ENCODE assay signal across 26 cellular contexts in genomic region chr3:112492124-112492523, GRCh38. TPM values are rescaled to one million over a fixed set of nuclear protein-coding genes. Genes with fewer than 3 reads are reported as not detected.
DNase-seq lines count a peak whose midpoint lies in the region; ATAC-seq, FAIRE-seq and TF ChIP-seq lines count a peak whose summit lies in the region.
"Had no signal": no experiment of that assay in that cellular context is flagged by ENCODE, and none has a peak within 500 bp of the region (broad histone marks: within the 10 kb centered on the region; RNA-seq: fewer than 3 reads in every experiment).

No MANE protein-coding gene starts in this region.

- no peak for ATAC-seq in activated T-cell treated with anti-CD3 and anti-CD28 coated beads, Interleukin-2, amount 50 U/mL, for 72 hours (replicated peaks in 1 of 2)
- ATAC-seq in stimulated activated memory B cell treated with anti-CD40 and anti-IgM and Interleukin-4, amounts not matched to agents 10 μg/mL and 1 μg/mL and 100 μg/mL, for 72 hours: no peak
- ATAC-seq in GM18520 (IDR thresholded peaks at IDR 0.05; ENCODE audit: unreplicated experiment): no peak
- ATAC-seq in HG03432 (IDR thresholded peaks at IDR 0.05; ENCODE audit: unreplicated experiment): no peak
- ATAC-seq: foreskin keratinocyte, left cardiac atrium, natural killer cell had no signal

- DNase-seq in activated T-cell treated with anti-CD3 and anti-CD28 coated beads, Interleukin-2, amount 50 U/mL, for 72 hours: no peak
- no peak for DNase-seq in activated T-cell treated with anti-CD3 and anti-CD28 coated beads, Interleukin-2, amount 50 U/mL, for 48 hours
- DNase-seq in GM12891 (ENCODE audit: insufficient read length, low spot score) (no peak), amniotic stem cell (lab: John Stamatoyannopoulos, UW) (no peak)
- DNase-seq in activated T-helper 2 cell treated with anti-CD3 and anti-CD28 coated beads, Interferon-gamma antibody, Interleukin-2, Interleukin-4, amounts not matched to agents 10 μg/mL and 5 μg/mL and 100 μg/mL, durations not matched to agents 14 hours and 24 hours and 36 hours (ENCODE audit: low spot score): no peak
- DNase-seq: activated T-cell treated with anti-CD3 and anti-CD28 coated beads, Interleukin-2, amount 50 U/mL, for 1 hour; adrenal gland; effector memory CD4-positive, alpha-beta T cell; foreskin keratinocyte; left cardiac atrium; natural killer cell; NCI-H1105 treated with DMSO at 0.1 percent for 48 hours; NCI-H2081; NCI-H226; NCI-H774; SK-N-SH; stimulated activated CD4-positive, alpha-beta T cell treated with anti-CD3 and anti-CD28 coated beads, Interleukin-2, amount 100 ng/mL, for 24 hours; T1000 had no signal

- peak overlapping the region; percentile 96 for H3K27ac Mint-ChIP-seq in activated T-cell treated with anti-CD3 and anti-CD28 coated beads, Interleukin-2, amount 50 U/mL, for 72 hours
- peak overlapping the region; percentile 90 for H3K27ac Mint-ChIP-seq in activated T-helper 2 cell treated with anti-CD3 and anti-CD28 coated beads, Interferon-gamma antibody, Interleukin-2, Interleukin-4, amounts not matched to agents 10 μg/mL and 5 μg/mL and 100 μg/mL, durations not matched to agents 14 hours and 24 hours and 36 hours
- peak overlapping the region; percentile 97 for H3K27ac Mint-ChIP-seq in stimulated activated memory B cell treated with anti-CD40 and anti-IgM and Interleukin-4, amounts not matched to agents 10 μg/mL and 1 μg/mL and 100 μg/mL, for 72 hours
- H3K27ac Mint-ChIP-seq: natural killer cell had no signal

- peaks cover 2 to 3% of the 10 kb centered on the region in 2 donors for H3K9me3 Mint-ChIP-seq in activated T-cell treated with anti-CD3 and anti-CD28 coated beads, Interleukin-2, amount 50 U/mL, for 72 hours
- H3K9me3 Mint-ChIP-seq in activated T-helper 2 cell treated with anti-CD3 and anti-CD28 coated beads, Interferon-gamma antibody, Interleukin-2, Interleukin-4, amounts not matched to agents 10 μg/mL and 5 μg/mL and 100 μg/mL, durations not matched to agents 14 hours and 24 hours and 36 hours: peaks cover 8% of the 10 kb centered on the region
- H3K9me3 Mint-ChIP-seq in stimulated activated memory B cell treated with anti-CD40 and anti-IgM and Interleukin-4, amounts not matched to agents 10 μg/mL and 1 μg/mL and 100 μg/mL, for 72 hours: peaks cover 5% of the 10 kb centered on the region

- FAIRE-seq in GM12891 (lab: Jason Lieb, UNC): peak; percentile 77
- FAIRE-seq: bronchial epithelial cell, colon, D721Med had no signal

- no peaks in the 10 kb centered on the region for H3K27me3 Mint-ChIP-seq in activated T-cell treated with anti-CD3 and anti-CD28 coated beads, Interleukin-2, amount 50 U/mL, for 72 hours (ENCODE audit: low read depth)
- H3K27me3 Mint-ChIP-seq in activated T-helper 2 cell treated with anti-CD3 and anti-CD28 coated beads, Interferon-gamma antibody, Interleukin-2, Interleukin-4, amounts not matched to agents 10 μg/mL and 5 μg/mL and 100 μg/mL, durations not matched to agents 14 hours and 24 hours and 36 hours (ENCODE audit: low read depth): no peaks in the 10 kb centered on the region
- H3K27me3 Mint-ChIP-seq in stimulated activated memory B cell treated with anti-CD40 and anti-IgM and Interleukin-4, amounts not matched to agents 10 μg/mL and 1 μg/mL and 100 μg/mL, for 72 hours: no peaks in the 10 kb centered on the region

- intact Hi-C loops in activated T-helper 2 cell treated with anti-CD3 and anti-CD28 coated beads, Interferon-gamma antibody, Interleukin-2, Interleukin-4, amounts not matched to agents 10 μg/mL and 5 μg/mL and 100 μg/mL, durations not matched to agents 14 hours and 24 hours and 36 hours (cut with micrococcal nuclease): loop anchor here (10.0 kb wide), 1 partner anchor 1723 kb away; no protein-coding TSS in a partner anchor

- peak overlapping the region; percentile 25 to 85 for H3K4me3 Mint-ChIP-seq in activated T-cell treated with anti-CD3 and anti-CD28 coated beads, Interleukin-2, amount 50 U/mL, for 72 hours
- no peak overlapping the region for H3K4me3 Mint-ChIP-seq in activated T-helper 2 cell treated with anti-CD3 and anti-CD28 coated beads, Interferon-gamma antibody, Interleukin-2, Interleukin-4, amounts not matched to agents 10 μg/mL and 5 μg/mL and 100 μg/mL, durations not matched to agents 14 hours and 24 hours and 36 hours (ENCODE audit: low read depth)
- H3K4me3 Mint-ChIP-seq in stimulated activated memory B cell treated with anti-CD40 and anti-IgM and Interleukin-4, amounts not matched to agents 10 μg/mL and 1 μg/mL and 100 μg/mL, for 72 hours: no peak overlapping the region
- H3K4me3 Mint-ChIP-seq: natural killer cell had no signal

- H3K36me3 Mint-ChIP-seq in activated T-cell treated with anti-CD3 and anti-CD28 coated beads, Interleukin-2, amount 50 U/mL, for 72 hours (ENCODE audit: insufficient read depth in 2 of 2): peaks cover 8 to 28% of the 10 kb centered on the region in 2 donors
- peaks cover 76% of the 10 kb centered on the region for H3K36me3 Mint-ChIP-seq in activated T-helper 2 cell treated with anti-CD3 and anti-CD28 coated beads, Interferon-gamma antibody, Interleukin-2, Interleukin-4, amounts not matched to agents 10 μg/mL and 5 μg/mL and 100 μg/mL, durations not matched to agents 14 hours and 24 hours and 36 hours (ENCODE audit: low read depth)
- peaks cover 33% of the 10 kb centered on the region for H3K36me3 Mint-ChIP-seq in stimulated activated memory B cell treated with anti-CD40 and anti-IgM and Interleukin-4, amounts not matched to agents 10 μg/mL and 1 μg/mL and 100 μg/mL, for 72 hours
- H3K36me3 Mint-ChIP-seq: natural killer cell had no signal

- H3K4me1 Mint-ChIP-seq in activated T-cell treated with anti-CD3 and anti-CD28 coated beads, Interleukin-2, amount 50 U/mL, for 72 hours (ENCODE audit: low read depth): peaks cover 91% of the 10 kb centered on the region
- peaks cover 76% of the 10 kb centered on the region for H3K4me1 Mint-ChIP-seq in activated T-helper 2 cell treated with anti-CD3 and anti-CD28 coated beads, Interferon-gamma antibody, Interleukin-2, Interleukin-4, amounts not matched to agents 10 μg/mL and 5 μg/mL and 100 μg/mL, durations not matched to agents 14 hours and 24 hours and 36 hours (ENCODE audit: low read depth)
- H3K4me1 Mint-ChIP-seq in stimulated activated memory B cell treated with anti-CD40 and anti-IgM and Interleukin-4, amounts not matched to agents 10 μg/mL and 1 μg/mL and 100 μg/mL, for 72 hours: peaks cover 93% of the 10 kb centered on the region
- H3K4me1 Mint-ChIP-seq: natural killer cell had no signal

- 0 out of 2 replicates have a peak, but pooled peaks have one; percentile 27 for TF ChIP-seq POLR2A in GM12891 (IDR thresholded peaks at IDR 0.05; ENCODE audit: low read depth, low read length)

TF ChIP-seq in GM12891, 5 proteins besides CTCF, POLR2A, EP300 and RAD21:
- TF ChIP-seq TAF1 (IDR thresholded peaks at IDR 0.05; ENCODE audit: low read depth, low read length) (no peak), PAX5 (IDR thresholded peaks at IDR 0.05; ENCODE audit: insufficient read depth, low read length, severe bottlenecking) (no peak), SPI1 (IDR thresholded peaks at IDR 0.05; ENCODE audit: low read depth, low read length) (no peak), POU2F2 (IDR thresholded peaks at IDR 0.05; ENCODE audit: low read depth, low read length) (no peak), POLR2AphosphoS5 (IDR thresholded peaks at IDR 0.05; ENCODE audit: low read depth, low read length) (no peak)

RNA-seq across cellular contexts. Expression of gene BTLA, which starts 7.1 kb away (rescaled TPM):
- 10 to 100 TPM; 17.5 to 21.3 TPM for total RNA-seq in activated T-cell treated with anti-CD3 and anti-CD28 coated beads, Interleukin-2, amount 50 U/mL, for 72 hours
- 41.7 TPM for polyA plus RNA-seq in GM12891 (2012; ENCODE audit: low read depth, missing spikeins)
- 31.1 and 35.7 TPM in 2 replicates for total RNA-seq in activated T-helper 2 cell treated with anti-CD3 and anti-CD28 coated beads, Interferon-gamma antibody, Interleukin-2, Interleukin-4, amounts not matched to agents 10 μg/mL and 5 μg/mL and 100 μg/mL, durations not matched to agents 14 hours and 24 hours and 36 hours
- total RNA-seq: bronchial epithelial cell, foreskin keratinocyte, MCF 10A, osteocyte had no signal
- polyA plus RNA-seq: foreskin keratinocyte, SK-N-SH had no signal

Comparison
In these comparisons a context has a peak if more than half of its experiments do, and no peak if none do; other contexts are left out.
1. H3K4me3 Mint-ChIP-seq: peak in activated T-cell treated with anti-CD3 and anti-CD28 coated beads, Interleukin-2, amount 50 U/mL, for 72 hours (2 of 2); none in activated T-helper 2 cell treated with anti-CD3 and anti-CD28 coated beads, Interferon-gamma antibody, Interleukin-2, Interleukin-4, amounts not matched to agents 10 μg/mL and 5 μg/mL and 100 μg/mL, durations not matched to agents 14 hours and 24 hours and 36 hours (single experiment) and stimulated activated memory B cell treated with anti-CD40 and anti-IgM and Interleukin-4, amounts not matched to agents 10 μg/mL and 1 μg/mL and 100 μg/mL, for 72 hours (single experiment).
2. Peak in every context shown above with its lines, with median percentiles within 50 percentile points of each other: H3K27ac Mint-ChIP-seq.